Comparison of ENCODE assay signal across 14 cellular contexts in the genomic region with DNA sequence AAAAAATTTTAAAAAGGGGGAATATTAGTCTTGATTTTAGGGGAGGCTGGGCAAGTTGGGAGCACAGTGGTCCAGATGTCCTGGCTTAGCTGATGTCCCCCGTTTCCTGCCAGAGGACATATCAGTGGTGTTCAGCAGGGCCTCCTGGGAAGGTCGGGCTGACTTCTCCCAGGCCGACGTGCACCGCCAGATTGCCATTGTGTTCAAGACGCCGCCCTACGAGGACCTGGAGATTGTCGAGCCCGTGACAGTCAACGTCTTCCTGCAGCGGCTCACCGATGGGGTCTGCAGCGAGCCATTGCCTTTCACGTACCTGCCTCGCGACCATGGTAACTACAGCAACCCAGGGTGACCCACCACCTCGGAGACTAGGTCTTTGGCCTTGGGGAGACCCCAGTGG. TPM values are rescaled to one million over a fixed set of nuclear protein-coding genes. Genes with fewer than 3 reads are reported as not detected.
A peak's percentile ranks its signal among the peaks of the same experiment; 100 is the strongest.
DNase-seq lines count a peak whose midpoint lies in the region; TF ChIP-seq lines count a peak whose summit lies in the region.
"Had no signal": no experiment of that assay in that cellular context is flagged by ENCODE, and none has a peak within 500 bp of the region (broad histone marks: within the 10 kb centered on the region; RNA-seq: fewer than 3 reads in every experiment).

No MANE protein-coding gene starts in this region.

- no peaks in the 10 kb centered on the region for H3K27me3 Mint-ChIP-seq in MCF 10A (ENCODE audit: insufficient read depth, unreplicated experiment)
- H3K27me3 Mint-ChIP-seq: B cell had no signal

- in situ Hi-C loops in mammary epithelial cell (cut with MboI; ENCODE audit: low sequenced_read_pairs in 2 of 2) = no loop called here

- no peaks in the 10 kb centered on the region for H3K9me3 Mint-ChIP-seq in MCF 10A (ENCODE audit: unreplicated experiment)
- H3K9me3 Mint-ChIP-seq: CD8-positive, alpha-beta T cell; H9 had no signal

- no peaks in the 10 kb centered on the region for H3K79me2 ChIP-seq in mammary epithelial cell (ENCODE audit: insufficient read depth, low read length)

- no peaks in the 10 kb centered on the region for H3K79me1 ChIP-seq in neuronal stem cell (ENCODE audit: low read depth, low read length)

- H3K4me3 ChIP-seq in mammary epithelial cell (replicated peaks in 1 of 3; ENCODE audit: insufficient read depth in 1 of 3, low read depth in 2 of 3, low read length in 3 of 3) = no peak overlapping the region
- H3K4me3 ChIP-seq in neuronal stem cell (ENCODE audit: low read length in 2 of 2) = no peak overlapping the region
- no peak overlapping the region for H3K4me3 ChIP-seq in coronary artery
- H3K4me3 ChIP-seq: BLaER1 treated with 17β-estradiol and CSF1 and Interleukin-3, amounts not matched to agents 10 nM and 100 nM had no signal

- H3K27ac ChIP-seq in mammary epithelial cell (ENCODE audit: insufficient read depth, low read depth, low read length) (no peak overlapping the region), neuronal stem cell (replicated peaks; ENCODE audit: low read length) (no peak overlapping the region), coronary artery (no peak overlapping the region)
- H3K27ac ChIP-seq: BLaER1 treated with 17β-estradiol and CSF1 and Interleukin-3, amounts not matched to agents 10 nM and 100 nM had no signal

- POLR2A ChIA-PET in MCF 10A (lab: Yijun Ruan, JAX) = interaction anchor here (0.9 kb wide), 1 partner anchor 77 kb away, joined by 3 read pairs; a partner anchor contains a TSS

- TF ChIP-seq CTCF in MCF 10A (IDR thresholded peaks at IDR 0.05; ENCODE audit: unreplicated experiment) (no peak), mammary epithelial cell (conservative IDR thresholded peaks at IDR 0.05 in 1 of 2, IDR thresholded peaks at IDR 0.05 in 1 of 2; ENCODE audit: extremely low read depth in 1 of 2, insufficient read depth in 1 of 2, low read depth in 1 of 2, low read length in 2 of 2) (no peak), coronary artery (IDR thresholded peaks at IDR 0.05) (no peak)

- intact Hi-C loops in MCF 10A (cut with micrococcal nuclease) (no loop called here), mammary epithelial cell (cut with micrococcal nuclease) (no loop called here)

- no peak overlapping the region for H4K91ac ChIP-seq in neuronal stem cell (ENCODE audit: low read depth, low read length, poor library complexity)

- no peak overlapping the region for H3K4me3 Mint-ChIP-seq in MCF 10A (ENCODE audit: unreplicated experiment)
- H3K4me3 Mint-ChIP-seq: B cell; CD8-positive, alpha-beta T cell; H9 had no signal

- H3K9ac ChIP-seq in mammary epithelial cell (ENCODE audit: insufficient read depth, low read length) (no peak overlapping the region), neuronal stem cell (ENCODE audit: low read depth, low read length, poor library complexity) (no peak overlapping the region)
- H3K9ac ChIP-seq: BLaER1 treated with 17β-estradiol and CSF1 and Interleukin-3, amounts not matched to agents 10 nM and 100 nM had no signal

- no peak overlapping the region for H2BK15ac ChIP-seq in neuronal stem cell (ENCODE audit: low read length)

- BruUV-seq in MCF 10A (replicated peaks; lab: Mats Ljungman, UMichigan) (no TSS peak), mammary epithelial cell (replicated peaks; lab: Mats Ljungman, UMichigan) (no TSS peak)

- peaks cover 78% of the 10 kb centered on the region for H3K36me3 Mint-ChIP-seq in MCF 10A (ENCODE audit: insufficient read depth, unreplicated experiment)

- H2BK120ac ChIP-seq in neuronal stem cell (ENCODE audit: low read depth, low read length) = no peak overlapping the region

- DNase-seq in MCF 10A (ENCODE audit: unreplicated experiment) (no peak), mammary epithelial cell (no peak), SK-N-DZ (ENCODE audit: low spot score) (peak; percentile 54), neuronal stem cell (ENCODE audit: low spot score) (no peak), coronary artery (ENCODE audit: low spot score) (no peak), HPDE6-E6E7 (ENCODE audit: extremely low spot score) (no peak)
- DNase-seq: CD8-positive, alpha-beta T cell; COR-L47; DMS 273 treated with DMSO at 0.1 percent for 48 hours; GDM1; H9 had no signal

- no peak overlapping the region for H4K8ac ChIP-seq in neuronal stem cell (ENCODE audit: low read depth, low read length)

- H3K9me3 ChIP-seq in mammary epithelial cell (replicated peaks; ENCODE audit: insufficient read depth, low read length) (no peaks in the 10 kb centered on the region), neuronal stem cell (replicated peaks in 1 of 2; ENCODE audit: control insufficient read depth in 2 of 2, insufficient read depth in 1 of 2, low read depth in 1 of 2, low read length in 2 of 2) (peaks cover 0 to 1% of the 10 kb centered on the region in 2 donors)

- dilution Hi-C loops in mammary epithelial cell (cut with HindIII; ENCODE audit: low sequenced_read_pairs) = loop anchor here (25.0 kb wide), 1 partner anchor 205 kb away; a partner anchor contains a TSS

- H2BK5ac ChIP-seq in neuronal stem cell (ENCODE audit: low read length) = no peak overlapping the region

- H3K14ac ChIP-seq in neuronal stem cell (ENCODE audit: low read length) = no peak overlapping the region

- H3K36me3 ChIP-seq in mammary epithelial cell (ENCODE audit: insufficient read depth, low read length) (peaks cover 10% of the 10 kb centered on the region), neuronal stem cell (replicated peaks in 1 of 2; ENCODE audit: control insufficient read depth in 2 of 2, insufficient read depth in 2 of 2, low read length in 2 of 2) (peaks cover 0 to 2% of the 10 kb centered on the region in 2 donors)

- CTCF ChIA-PET in MCF 10A (lab: Yijun Ruan, JAX) (interaction anchor here (0.6 to 2.9 kb wide), 2 partner anchors 27 to 33 kb away, joined by 3 to 8 read pairs; no protein-coding TSS in a partner anchor), mammary epithelial cell (lab: Charles Lee; ENCODE audit: low non-redundant PET) (no interaction called here)

- H2AK5ac ChIP-seq in neuronal stem cell (ENCODE audit: low read depth, low read length) = peak overlapping the region; percentile 13

- H2AFZ ChIP-seq in mammary epithelial cell (ENCODE audit: low read depth, low read length) (no peak overlapping the region), neuronal stem cell (ENCODE audit: low read length) (peak overlapping the region; percentile 57)

- H4K20me1 ChIP-seq in mammary epithelial cell (ENCODE audit: insufficient read depth, low read length) = no peaks in the 10 kb centered on the region

- peak overlapping the region; percentile 61 for H3K27ac Mint-ChIP-seq in MCF 10A (ENCODE audit: low read depth, unreplicated experiment)
- H3K27ac Mint-ChIP-seq: B cell; CD8-positive, alpha-beta T cell; H9 had no signal

- H3K4me1 ChIP-seq in mammary epithelial cell (ENCODE audit: insufficient read depth, low read length) (no peaks in the 10 kb centered on the region), neuronal stem cell (ENCODE audit: control insufficient read depth in 2 of 2, insufficient read depth in 1 of 2, low read depth in 1 of 2, low read length in 2 of 2) (no peaks in the 10 kb centered on the region)
- H3K4me1 ChIP-seq: BLaER1 treated with 17β-estradiol and CSF1 and Interleukin-3, amounts not matched to agents 10 nM and 100 nM had no signal

- 94% methylated on average over 15 of the region's 18 CpGs for WGBS in mammary epithelial cell (ENCODE audit: low coverage, missing lambda C conversion rate)
- WGBS in neuronal stem cell (ENCODE audit: extremely low coverage in 2 of 2, insufficient read length in 2 of 2, insufficient replicate concordance in 1 of 2), 2 donors = no CpG with 5 or more reads among the region's 18 CpGs

- H3K18ac ChIP-seq in neuronal stem cell (ENCODE audit: low read length) = no peak overlapping the region

- no peak overlapping the region for H3K4ac ChIP-seq in neuronal stem cell (ENCODE audit: low read length)

- no peak overlapping the region for H3K23ac ChIP-seq in neuronal stem cell (ENCODE audit: low read depth, low read length, poor library complexity)

- H2BK12ac ChIP-seq in neuronal stem cell (ENCODE audit: low read length) = no peak overlapping the region

- H3K27me3 ChIP-seq in mammary epithelial cell (ENCODE audit: insufficient read depth, low read length) (no peaks in the 10 kb centered on the region), neuronal stem cell (ENCODE audit: control insufficient read depth in 3 of 3, insufficient read depth in 3 of 3, low read depth in 1 of 3, low read length in 3 of 3) (no peaks in the 10 kb centered on the region)
- H3K27me3 ChIP-seq: BLaER1 treated with 17β-estradiol and CSF1 and Interleukin-3, amounts not matched to agents 10 nM and 100 nM had no signal

- H3K4me1 Mint-ChIP-seq in MCF 10A (ENCODE audit: insufficient read depth, unreplicated experiment) = no peaks in the 10 kb centered on the region
- H3K4me1 Mint-ChIP-seq: B cell, H9 had no signal

- H3K4me2 ChIP-seq in mammary epithelial cell (ENCODE audit: insufficient read depth, low read depth, low read length) (no peak overlapping the region), neuronal stem cell (ENCODE audit: insufficient read depth, low read length, poor library complexity, severe bottlenecking) (no peak overlapping the region)
- H3K4me2 ChIP-seq: BLaER1 treated with 17β-estradiol and CSF1 and Interleukin-3, amounts not matched to agents 10 nM and 100 nM had no signal

RNA-seq across cellular contexts. Expression of a gene that starts 6.4 kb away (rescaled TPM):
- 71.7 and 83.5 TPM in 2 replicates for total RNA-seq in MCF 10A (2022)
- 10 to 100 TPM; 19.5 to 69.5 TPM for total RNA-seq in mammary epithelial cell
- 16.9 TPM for polyA plus RNA-seq in mammary epithelial cell
- polyA minus RNA-seq in mammary epithelial cell = 32.6 TPM
- polyA plus RNA-seq in SK-N-DZ (2014; cell fraction: cytosol; rRNA removed) = 68.5 and 81.1 TPM in 2 replicates
- 469 and 686 TPM in 2 replicates for polyA plus RNA-seq in SK-N-DZ (2014; cell fraction: nucleus; rRNA removed)
- polyA plus RNA-seq in neuronal stem cell (2013, experiment 1 of 2) = 37.0 TPM
- polyA plus RNA-seq in neuronal stem cell (2013, experiment 2 of 2) = 35.8 TPM

RNA-seq across cellular contexts. Expression of a gene that starts 31.2 kb away (rescaled TPM):
- 27.0 and 39.8 TPM in 2 replicates for total RNA-seq in MCF 10A (2022)
- total RNA-seq in mammary epithelial cell = 10 to 100 TPM in 1 of 2 donors, 1 to 10 TPM in 1; 6.2 to 26.7 TPM
- polyA plus RNA-seq in mammary epithelial cell = 6.4 TPM
- 3.0 TPM for polyA minus RNA-seq in mammary epithelial cell
- polyA plus RNA-seq in SK-N-DZ (2014; cell fraction: cytosol; rRNA removed) = 0.87 and 1.2 TPM in 2 replicates
- polyA plus RNA-seq in SK-N-DZ (2014; cell fraction: nucleus; rRNA removed) = 0.17 and 0.47 TPM in 2 replicates
- polyA plus RNA-seq in neuronal stem cell (2013, experiment 1 of 2) = 7.2 TPM
- 7.2 TPM for polyA plus RNA-seq in neuronal stem cell (2013, experiment 2 of 2)

RNA-seq across cellular contexts. Expression of a gene that starts 43.9 kb away (rescaled TPM):
- total RNA-seq in MCF 10A (2022) (2.0 and 2.7 TPM in 2 replicates), mammary epithelial cell (under 1 TPM in 1 of 2 donors, not detected in 1; 0.66 TPM)
- polyA plus RNA-seq in mammary epithelial cell = 0.22 TPM
- polyA minus RNA-seq in mammary epithelial cell = 0.41 TPM
- polyA plus RNA-seq in SK-N-DZ (2014; cell fraction: cytosol; rRNA removed) = 0.08 and 1.2 TPM in 2 replicates
- polyA plus RNA-seq in SK-N-DZ (2014; cell fraction: nucleus; rRNA removed) = 1.1 and 1.8 TPM in 2 replicates
- 1.2 TPM for polyA plus RNA-seq in neuronal stem cell (2013, experiment 1 of 2)
- 1.0 TPM for polyA plus RNA-seq in neuronal stem cell (2013, experiment 2 of 2)
- total RNA-seq: A172 had no signal

RNA-seq across cellular contexts. Expression of a gene that starts 46.6 kb away (rescaled TPM):
- total RNA-seq in MCF 10A (2022) (21.0 and 21.8 TPM in 2 replicates), mammary epithelial cell (10 to 100 TPM in 1 of 2 donors, 1 to 10 TPM in 1; 9.5 to 18.6 TPM)
- polyA plus RNA-seq in mammary epithelial cell = 41.3 TPM
- 4.1 TPM for polyA minus RNA-seq in mammary epithelial cell
- 38.4 and 53.2 TPM in 2 replicates for polyA plus RNA-seq in SK-N-DZ (2014; cell fraction: cytosol; rRNA removed)
- polyA plus RNA-seq in SK-N-DZ (2014; cell fraction: nucleus; rRNA removed) = 35.6 and 41.8 TPM in 2 replicates
- polyA plus RNA-seq in neuronal stem cell (2013, experiment 1 of 2) = 19.2 TPM
- 18.7 TPM for polyA plus RNA-seq in neuronal stem cell (2013, experiment 2 of 2)
